10 cellular contexts compared by ENCODE assay signal in the genomic region with DNA sequence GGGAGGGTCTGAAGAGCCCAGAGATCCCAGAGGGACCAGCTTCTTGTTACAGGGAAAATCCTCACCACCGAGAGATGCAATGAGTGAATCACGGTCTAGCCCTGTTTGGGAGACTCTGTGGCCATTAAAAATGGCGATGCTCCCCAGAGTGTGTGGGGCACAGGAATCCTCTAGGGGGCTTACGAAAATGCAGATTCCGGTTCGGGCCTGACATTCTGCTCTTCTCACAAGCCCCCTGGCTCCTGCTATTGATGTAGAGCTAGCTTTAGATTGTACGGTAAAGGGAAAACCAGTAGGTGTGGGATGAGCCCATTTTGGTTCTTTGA. TPM values are rescaled to one million over a fixed set of nuclear protein-coding genes. Genes with fewer than 3 reads are reported as not detected.
DNase-seq lines count a peak whose midpoint lies in the region; ATAC-seq and TF ChIP-seq lines count a peak whose summit lies in the region.
"Had no signal": no experiment of that assay in that cellular context is flagged by ENCODE, and none has a peak within 500 bp of the region (broad histone marks: within the 10 kb centered on the region; RNA-seq: fewer than 3 reads in every experiment).

No MANE protein-coding gene starts in this region.

- H3K36me3 Mint-ChIP-seq in brain, result no peaks in the 10 kb centered on the region

- H3K4me1 Mint-ChIP-seq in brain, result peaks cover 15% of the 10 kb centered on the region

- DNase-seq in heart right ventricle (no peak), right atrium auricular region (ENCODE audit: low spot score) (no peak), vagina (ENCODE audit: extremely low spot score in 2 of 2) (no peak), hypothalamus (lab: John Stamatoyannopoulos, UW) (no peak), posterior vena cava (ENCODE audit: low spot score) (no peak)
- DNase-seq: DND-41, NCI-H1694 treated with DMSO at 0.1 percent for 48 hours had no signal

- TF ChIP-seq CTCF in heart right ventricle (IDR thresholded peaks at IDR 0.05) (no peak), right atrium auricular region (IDR thresholded peaks at IDR 0.05) (no peak), brain (conservative IDR thresholded peaks at IDR 0.05) (no peak), vagina (IDR thresholded peaks at IDR 0.05) (no peak)

- no peaks in the 10 kb centered on the region for H3K36me3 ChIP-seq in heart right ventricle
- no peaks in the 10 kb centered on the region for H3K36me3 ChIP-seq in right atrium auricular region
- H3K36me3 ChIP-seq in mesodermal cell (ENCODE audit: control insufficient read depth, insufficient read depth, low read length), result no peaks in the 10 kb centered on the region
- no peaks in the 10 kb centered on the region for H3K36me3 ChIP-seq in vagina

- peaks cover 0 to 26% (median 20%) of the 10 kb centered on the region in 9 donors for H3K4me1 ChIP-seq in heart right ventricle
- peaks cover 0 to 20% of the 10 kb centered on the region in 2 donors for H3K4me1 ChIP-seq in right atrium auricular region
- no peaks in the 10 kb centered on the region for H3K4me1 ChIP-seq in mesodermal cell (ENCODE audit: control insufficient read depth, insufficient read depth, low read length, poor library complexity, severe bottlenecking)
- peaks cover 7% of the 10 kb centered on the region for H3K4me1 ChIP-seq in vagina

- peak overlapping the region; percentile 71 to 83 (median 79) for H3K4me3 Mint-ChIP-seq in brain

- TF ChIP-seq POLR2A in vagina (IDR thresholded peaks at IDR 0.05), result no peak

- peak overlapping the region in 8 of 10 donors; percentile 38 to 69 (median 58) for H3K4me3 ChIP-seq in heart right ventricle
- peak overlapping the region in 1 of 2 donors; percentile 58 for H3K4me3 ChIP-seq in right atrium auricular region
- peak overlapping the region; percentile 54 for H3K4me3 ChIP-seq in mesodermal cell (ENCODE audit: extremely low read depth, insufficient read depth, low read length, poor library complexity, severe bottlenecking)
- peak overlapping the region; percentile 40 to 41 for H3K4me3 ChIP-seq in vagina

- intact Hi-C loops in heart right ventricle (cut with DNase I) (no loop called here), vagina (cut with DNase I) (no loop called here), posterior vena cava (cut with DNase I) (no loop called here)

- H3K27ac Mint-ChIP-seq in brain, result peak overlapping the region in 2 of 5 experiments; percentile 51 to 63

- WGBS in heart right ventricle, 2 donors, result 27 to 33% methylated on average over 7 of the region's 7 CpGs
- WGBS in mesodermal cell (ENCODE audit: insufficient coverage in 2 of 2), 2 experiments, result 9 to 10% methylated on average over 6 of the region's 7 CpGs

- ATAC-seq in heart right ventricle (peak in 1 of 8 donors; percentile 6), HG03135 (IDR thresholded peaks at IDR 0.05; ENCODE audit: unreplicated experiment) (no peak)

- H3K9me3 Mint-ChIP-seq in brain, result peaks cover 0 to 6% (median 0%) of the 10 kb centered on the region in 5 experiments

- H3K27me3 Mint-ChIP-seq in brain, result peaks cover 83% of the 10 kb centered on the region

- peak overlapping the region in 4 of 10 donors; percentile 70 to 94 (median 84) for H3K27ac ChIP-seq in heart right ventricle
- H3K27ac ChIP-seq in right atrium auricular region, result no peak overlapping the region
- H3K27ac ChIP-seq in mesodermal cell (ENCODE audit: low read depth, low read length, severe bottlenecking), result peak overlapping the region; percentile 82
- peak overlapping the region; percentile 28 for H3K27ac ChIP-seq in vagina

- H3K9me3 ChIP-seq in heart right ventricle (no peaks in the 10 kb centered on the region), right atrium auricular region (no peaks in the 10 kb centered on the region), mesodermal cell (ENCODE audit: control insufficient read depth, low read length) (no peaks in the 10 kb centered on the region), vagina (no peaks in the 10 kb centered on the region)

- H3K27me3 ChIP-seq in heart right ventricle (peaks cover 0 to 85% (median 48%) of the 10 kb centered on the region in 7 donors), right atrium auricular region (peaks cover 0 to 8% of the 10 kb centered on the region in 2 donors), vagina (no peaks in the 10 kb centered on the region)

RNA-seq across cellular contexts. Expression of gene EPHB3, which starts 35.5 kb away (rescaled TPM):
- 1 to 10 TPM in 7 of 10 donors, under 1 TPM in 3; 0.38 to 4.0 (median 2.3) TPM for total RNA-seq in heart right ventricle
- under 1 TPM; 0.51 to 0.96 TPM for polyA plus RNA-seq in heart right ventricle
- 1 to 10 TPM; 2.1 to 5.1 TPM for total RNA-seq in right atrium auricular region
- 17.0 TPM for polyA plus RNA-seq in brain (ENCODE audit: insufficient read depth, low read depth, low replicate concordance)
- 21.1 TPM for polyA plus RNA-seq in mesodermal cell (2013, experiment 1 of 2)
- polyA plus RNA-seq in mesodermal cell (2013, experiment 2 of 2), result 18.1 TPM
- 17.7 TPM for total RNA-seq in vagina
- 10 to 100 TPM in 1 of 2 donors, 1 to 10 TPM in 1; 6.9 to 10.8 TPM for total RNA-seq in posterior vena cava

Comparison
In these comparisons a context has a peak if more than half of its experiments do, and no peak if none do; other contexts are left out.
1. H3K27ac ChIP-seq: peak in mesodermal cell (single experiment) and vagina (single experiment); none in right atrium auricular region (0 of 2).